In the genomic region with DNA sequence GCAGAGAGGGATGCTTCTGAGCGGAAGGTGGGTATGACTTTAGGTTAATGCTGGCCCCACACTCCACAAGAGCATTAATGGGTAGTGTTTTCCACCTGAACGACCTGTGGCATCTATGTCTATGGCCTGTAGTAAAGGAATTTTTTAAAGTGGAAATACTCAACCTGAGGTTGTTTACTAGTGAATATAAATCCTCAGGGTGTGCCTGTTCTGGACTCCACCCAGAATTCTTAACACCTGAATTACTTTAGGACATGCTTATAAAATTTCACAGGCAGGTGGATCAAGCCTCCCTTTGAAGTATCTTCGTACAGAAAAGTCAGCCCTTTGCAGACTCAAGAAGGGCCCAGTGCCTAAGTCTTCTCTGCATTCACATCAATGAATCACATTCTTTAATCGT, we compare ENCODE assay signal across 20 cellular contexts.
DNase-seq lines count a peak whose midpoint lies in the region; ATAC-seq, FAIRE-seq and TF ChIP-seq lines count a peak whose summit lies in the region.
"Had no signal": no experiment of that assay in that cellular context is flagged by ENCODE, and none has a peak within 500 bp of the region (broad histone marks: within the 10 kb centered on the region; RNA-seq: fewer than 3 reads in every experiment).

No MANE protein-coding gene starts in this region.

- H3K23ac ChIP-seq in neuronal stem cell (ENCODE audit: low read depth, low read length, poor library complexity): no peak overlapping the region

- H3K9me3 ChIP-seq in GM12878 (replicated peaks; ENCODE audit: control insufficient read depth, insufficient read depth, low read length) (no peaks in the 10 kb centered on the region), lower lobe of right lung (no peaks in the 10 kb centered on the region), thyroid gland (no peaks in the 10 kb centered on the region), neuronal stem cell (replicated peaks in 1 of 2; ENCODE audit: control insufficient read depth in 2 of 2, insufficient read depth in 1 of 2, low read depth in 1 of 2, low read length in 2 of 2) (no peaks in the 10 kb centered on the region)
- H3K9me3 ChIP-seq: A549, Peyer's patch had no signal

- H3K27ac ChIP-seq in GM12878 (ENCODE audit: control insufficient read depth, insufficient read depth) (no peak overlapping the region), lower lobe of right lung (peak overlapping the region; percentile 7), thyroid gland (peak overlapping the region in 2 of 3 donors; percentile 53 to 71), neuronal stem cell (replicated peaks; ENCODE audit: low read length) (no peak overlapping the region)
- H3K27ac ChIP-seq: A549 had no signal

- H3K79me1 ChIP-seq in neuronal stem cell (ENCODE audit: low read depth, low read length): no peaks in the 10 kb centered on the region

- RAD21 ChIA-PET in GM12878 (lab: Charles Lee; ENCODE audit: unreplicated experiment): no interaction called here

- no peak for FAIRE-seq in GM12878 (lab: Jason Lieb, UNC)
- FAIRE-seq: A549, GM12891, GM18507 had no signal

- BruUV-seq in GM12878 (replicated peaks; lab: Mats Ljungman, UMichigan): TSS peak; percentile 33

- SMC1A ChIA-PET in GM12878 (lab: Charles Lee; ENCODE audit: uncharacterized antibody, unreplicated experiment): no interaction called here

- TF ChIP-seq EP300 in GM12878 (IDR thresholded peaks at IDR 0.05; ENCODE audit: borderline replicate concordance in 1 of 2, control insufficient read depth in 1 of 2, low read depth in 2 of 2, low read length in 2 of 2): no peak

- ATAC-seq in GM12878 (no peak), lower lobe of right lung (peak; percentile 54 to 61)

- H4K8ac ChIP-seq in neuronal stem cell (ENCODE audit: low read depth, low read length): no peak overlapping the region

- POLR2A ChIA-PET in GM12878 (lab: Charles Lee): no interaction called here

- H2BK120ac ChIP-seq in neuronal stem cell (ENCODE audit: low read depth, low read length): no peak overlapping the region

- no peak overlapping the region for H2BK5ac ChIP-seq in neuronal stem cell (ENCODE audit: low read length)

- intact Hi-C loops in GM12878 (cut with micrococcal nuclease; ENCODE audit: unreplicated experiment): no loop called here
- intact Hi-C loops in lower lobe of right lung (cut with DNase I): no loop called here
- intact Hi-C loops in thyroid gland (cut with DNase I): no loop called here

- DNase-seq in DMS79 (lab: John Stamatoyannopoulos, UW) (peak; percentile 81), GM12878 (ENCODE audit: low read depth, low spot score) (no peak), lower lobe of right lung (no peak), thyroid gland (no peak), globus pallidus (ENCODE audit: low spot score) (no peak), neuronal stem cell (ENCODE audit: low spot score) (no peak), amygdala (lab: John Stamatoyannopoulos, UW) (no peak)
- DNase-seq: CD4-positive, alpha-beta memory T cell; DMS153; EL; GOT3; KBM-7; NCI-H1105 treated with DMSO at 0.1 percent for 48 hours; NCI-H1694; NCI-H2081 treated with DMSO at 0.1 percent for 48 hours; NCI-H446 treated with DMSO at 0.1 percent for 48 hours; Peyer's patch had no signal

- TF ChIP-seq CTCF in GM12878 (IDR thresholded peaks at IDR 0.05 in 2 of 3, conservative IDR thresholded peaks at IDR 0.05 in 1 of 3; ENCODE audit: control insufficient read depth in 2 of 3, extremely low read depth in 1 of 3, insufficient read depth in 1 of 3, low read depth in 3 of 3, low read length in 3 of 3) (no peak), lower lobe of right lung (IDR thresholded peaks at IDR 0.05) (no peak), thyroid gland (IDR thresholded peaks at IDR 0.05) (no peak)

- H4K20me1 ChIP-seq in GM12878 (ENCODE audit: control insufficient read depth, insufficient read depth): no peaks in the 10 kb centered on the region

- no peaks in the 10 kb centered on the region for H3K79me2 ChIP-seq in GM12878 (ENCODE audit: control insufficient read depth, insufficient read depth, low read length)

- no peak overlapping the region for H2AFZ ChIP-seq in GM12878 (ENCODE audit: control insufficient read depth, low read depth, low read length)
- no peak overlapping the region for H2AFZ ChIP-seq in neuronal stem cell (ENCODE audit: low read length)

- H2BK12ac ChIP-seq in neuronal stem cell (ENCODE audit: low read length): no peak overlapping the region

- CTCF ChIA-PET in GM12878 (lab: Yijun Ruan, JAX): interaction anchor here (0.8 kb wide), 1 partner anchor 69 kb away, joined by 3 read pairs; no protein-coding TSS in a partner anchor

- H3K36me3 ChIP-seq in GM12878 (ENCODE audit: control insufficient read depth in 2 of 2, insufficient read depth in 2 of 2, low read length in 1 of 2) (peaks cover 0 to 16% of the 10 kb centered on the region in 2 experiments; a peak in 2 of 4 replicates), lower lobe of right lung (peaks cover 33% of the 10 kb centered on the region), thyroid gland (no peaks in the 10 kb centered on the region), neuronal stem cell (replicated peaks in 1 of 2; ENCODE audit: control insufficient read depth in 2 of 2, insufficient read depth in 2 of 2, low read length in 2 of 2) (peaks cover 11 to 86% of the 10 kb centered on the region in 2 donors)

- H3K4ac ChIP-seq in neuronal stem cell (ENCODE audit: low read length): no peak overlapping the region

- H3K27me3 ChIP-seq in GM12878 (replicated peaks in 1 of 2; ENCODE audit: control insufficient read depth in 2 of 2, insufficient read depth in 2 of 2, low read length in 1 of 2) (no peaks in the 10 kb centered on the region), lower lobe of right lung (ENCODE audit: low read depth) (no peaks in the 10 kb centered on the region), thyroid gland (no peaks in the 10 kb centered on the region), neuronal stem cell (ENCODE audit: control insufficient read depth in 3 of 3, insufficient read depth in 3 of 3, low read depth in 1 of 3, low read length in 3 of 3) (no peaks in the 10 kb centered on the region)
- H3K27me3 ChIP-seq: Peyer's patch had no signal

- no peak for TF ChIP-seq RAD21 in GM12878 (IDR thresholded peaks at IDR 0.05; ENCODE audit: insufficient read depth, low read depth, low read length)

- no peak overlapping the region for H3K14ac ChIP-seq in neuronal stem cell (ENCODE audit: low read length)

- no peak for TF ChIP-seq POLR2A in GM12878 (IDR thresholded peaks at IDR 0.05; ENCODE audit: low read depth, low read length)
- no peak for TF ChIP-seq POLR2A in thyroid gland (IDR thresholded peaks at IDR 0.05)

- H2AK5ac ChIP-seq in neuronal stem cell (ENCODE audit: low read depth, low read length): no peak overlapping the region

- no peak overlapping the region for H3K9ac ChIP-seq in GM12878 (ENCODE audit: control insufficient read depth, insufficient read depth, low read length)
- H3K9ac ChIP-seq in neuronal stem cell (ENCODE audit: low read depth, low read length, poor library complexity): no peak overlapping the region

- no peak overlapping the region for H3K18ac ChIP-seq in neuronal stem cell (ENCODE audit: low read length)

- H3K4me2 ChIP-seq in GM12878 (ENCODE audit: control insufficient read depth, insufficient read depth) (no peak overlapping the region), neuronal stem cell (ENCODE audit: insufficient read depth, low read length, poor library complexity, severe bottlenecking) (no peak overlapping the region)
- H3K4me2 ChIP-seq: A549 had no signal

- WGBS in GM12878 (ENCODE audit: insufficient coverage, insufficient replicate concordance, low lambda C conversion rate, missing lambda C conversion rate): 85% methylated on average over 4 of the region's 4 CpGs
- WGBS in thyroid gland, 2 donors: 50 to 56% methylated on average over 4 of the region's 4 CpGs
- WGBS in neuronal stem cell (ENCODE audit: extremely low coverage in 2 of 2, insufficient read length in 2 of 2, insufficient replicate concordance in 1 of 2), 2 donors: no CpG with 5 or more reads among the region's 4 CpGs

- H3K4me3 ChIP-seq in GM12878: no peak overlapping the region
- no peak overlapping the region for H3K4me3 ChIP-seq in lower lobe of right lung
- H3K4me3 ChIP-seq in thyroid gland (replicated peaks in 1 of 3): no peak overlapping the region
- no peak overlapping the region for H3K4me3 ChIP-seq in neuronal stem cell (ENCODE audit: low read length in 2 of 2)
- H3K4me3 ChIP-seq: A549, Peyer's patch had no signal

- H3K4me1 ChIP-seq in GM12878 (ENCODE audit: control insufficient read depth, insufficient read depth, low read length) (no peaks in the 10 kb centered on the region), lower lobe of right lung (no peaks in the 10 kb centered on the region), thyroid gland (peaks cover 23 to 25% of the 10 kb centered on the region in 2 donors), neuronal stem cell (ENCODE audit: control insufficient read depth in 2 of 2, insufficient read depth in 1 of 2, low read depth in 1 of 2, low read length in 2 of 2) (no peaks in the 10 kb centered on the region)
- H3K4me1 ChIP-seq: A549 had no signal

- no peak overlapping the region for H4K91ac ChIP-seq in neuronal stem cell (ENCODE audit: low read depth, low read length, poor library complexity)

- H2BK15ac ChIP-seq in neuronal stem cell (ENCODE audit: low read length): no peak overlapping the region

- in situ Hi-C loops in GM12878 (cut with MboI): no loop called here

TF ChIP-seq in GM12878, 131 proteins besides CTCF, POLR2A, EP300 and RAD21 (continues in another document):
- TF ChIP-seq, protein P1, sequence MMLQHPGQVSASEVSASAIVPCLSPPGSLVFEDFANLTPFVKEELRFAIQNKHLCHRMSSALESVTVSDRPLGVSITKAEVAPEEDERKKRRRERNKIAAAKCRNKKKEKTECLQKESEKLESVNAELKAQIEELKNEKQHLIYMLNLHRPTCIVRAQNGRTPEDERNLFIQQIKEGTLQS (IDR thresholded peaks at IDR 0.05; ENCODE audit: borderline replicate concordance, extremely low read depth, low read depth, low read length): no peak

Comparison
In these comparisons a context has a peak if more than half of its experiments do, and no peak if none do; other contexts are left out.
1. H3K27ac ChIP-seq: peak in lower lobe of right lung (single experiment) and thyroid gland (2 of 3); none in GM12878 (single experiment) and neuronal stem cell (single experiment).